33 cellular contexts compared by ENCODE assay signal in the genomic region with DNA sequence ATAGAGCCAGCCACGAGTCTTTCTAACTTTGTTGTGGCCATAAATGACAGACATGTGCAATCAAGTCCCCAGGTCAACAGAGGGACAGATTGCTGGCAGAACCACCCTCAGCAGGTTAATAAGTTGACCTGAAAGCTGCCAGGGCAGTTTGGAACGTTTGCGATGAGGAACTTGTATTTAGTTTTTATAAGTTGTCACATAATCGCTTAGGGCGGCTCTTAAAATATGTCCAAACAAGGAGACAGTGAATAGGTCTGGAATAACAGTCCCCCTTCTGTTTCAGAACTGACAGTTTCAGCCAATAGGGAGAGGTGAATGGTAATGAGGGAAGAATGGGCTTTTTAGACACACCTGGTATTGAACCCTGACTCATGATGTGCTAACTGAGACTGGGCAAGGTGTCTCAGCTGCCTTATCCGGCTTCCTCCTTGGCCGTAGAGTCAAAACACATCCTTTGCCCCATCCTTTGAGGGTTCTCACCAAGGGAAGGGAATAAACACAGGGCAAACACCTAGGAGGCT. TPM values are rescaled to one million over a fixed set of nuclear protein-coding genes. Genes with fewer than 3 reads are reported as not detected.
DNase-seq lines count a peak whose midpoint lies in the region; ATAC-seq, FAIRE-seq and TF ChIP-seq lines count a peak whose summit lies in the region.
"Had no signal": no experiment of that assay in that cellular context is flagged by ENCODE, and none has a peak within 500 bp of the region (broad histone marks: within the 10 kb centered on the region; RNA-seq: fewer than 3 reads in every experiment).

No MANE protein-coding gene starts in this region.

- H3K36me3 ChIP-seq in esophagus muscularis mucosa: no peaks in the 10 kb centered on the region
- no peaks in the 10 kb centered on the region for H3K36me3 ChIP-seq in HepG2 (replicated peaks in 1 of 2; ENCODE audit: control insufficient read depth in 1 of 2, insufficient read depth in 2 of 2, low read length in 2 of 2)
- H3K36me3 ChIP-seq: ascending aorta, tibial nerve had no signal

- no peak overlapping the region for H2BK12ac ChIP-seq in H9 (ENCODE audit: insufficient read length, low read depth, low read length)

- no peak for FAIRE-seq in HepG2 (lab: Jason Lieb, UNC)
- FAIRE-seq: A549, GM12878, TTC549 had no signal

- POLR2A ChIA-PET in MCF 10A (lab: Yijun Ruan, JAX): interaction anchor here (0.7 kb wide), 1 partner anchor 15 kb away, joined by 3 read pairs; no protein-coding TSS in a partner anchor
- POLR2A ChIA-PET in HepG2 (lab: Yijun Ruan, JAX): no interaction called here

- no peak overlapping the region for H3K4ac ChIP-seq in H9 (ENCODE audit: low read depth, low read length)

- H2BK5ac ChIP-seq in H9 (ENCODE audit: insufficient read length, low read length): no peak overlapping the region

- no peak overlapping the region for H3K27ac ChIP-seq in H9 (ENCODE audit: insufficient read length, low read depth, low read length)
- no peak overlapping the region for H3K27ac ChIP-seq in esophagus muscularis mucosa (replicated peaks in 1 of 4)
- no peak overlapping the region for H3K27ac ChIP-seq in HepG2 (ENCODE audit: extremely low read length, insufficient read depth, low read length)
- H3K27ac ChIP-seq: A549, ascending aorta, SK-N-MC, tibial nerve had no signal

- intact Hi-C loops in MCF 10A (cut with micrococcal nuclease): loop anchor here (10.0 kb wide), 1 partner anchor 405 kb away; no protein-coding TSS in a partner anchor
- intact Hi-C loops in esophagus muscularis mucosa (cut with DNase I): loop anchor here (10.0 kb wide), 1 partner anchor 595 kb away; no protein-coding TSS in a partner anchor
- intact Hi-C loops in HepG2 (cut with micrococcal nuclease; ENCODE audit: unreplicated experiment): loop anchor here (10.0 kb wide), 2 partner anchors 115 to 405 kb away; no protein-coding TSS in a partner anchor

- H2BK20ac ChIP-seq in H9 (ENCODE audit: low read depth, low read length, poor library complexity, severe bottlenecking): no peak overlapping the region

- H2AK5ac ChIP-seq in H9 (ENCODE audit: insufficient read length, low read length): no peak overlapping the region

- H3K23me2 ChIP-seq in H9 (ENCODE audit: insufficient read length, low read depth, low read length, poor library complexity, severe bottlenecking): no peaks in the 10 kb centered on the region

- H4K20me1 ChIP-seq in H9 (ENCODE audit: control insufficient read depth, insufficient read depth, insufficient read length): no peaks in the 10 kb centered on the region
- no peaks in the 10 kb centered on the region for H4K20me1 ChIP-seq in HepG2 (ENCODE audit: insufficient read depth, low read length)

- H3K36me3 Mint-ChIP-seq in H9 (ENCODE audit: insufficient read depth in 1 of 3, low read depth in 3 of 3) (no peaks in the 10 kb centered on the region; a peak in 2 of 7 replicates), MCF 10A (ENCODE audit: insufficient read depth, unreplicated experiment) (no peaks in the 10 kb centered on the region), osteocyte (ENCODE audit: unreplicated experiment) (no peaks in the 10 kb centered on the region)
- no peaks in the 10 kb centered on the region for H3K36me3 Mint-ChIP-seq in activated T-helper 17 cell treated with anti-CD3 and anti-CD28 coated beads, Interleukin-2, amount 50 U/mL, for 72 hours (ENCODE audit: low read depth)
- H3K36me3 Mint-ChIP-seq: activated naive CD8-positive, alpha-beta T cell had no signal

- peaks cover 37 to 40% of the 10 kb centered on the region in 2 experiments for H3K4me1 Mint-ChIP-seq in H9
- peaks cover 32% of the 10 kb centered on the region for H3K4me1 Mint-ChIP-seq in MCF 10A (ENCODE audit: insufficient read depth, unreplicated experiment)
- H3K4me1 Mint-ChIP-seq in osteocyte (ENCODE audit: unreplicated experiment): peaks cover 54% of the 10 kb centered on the region
- H3K4me1 Mint-ChIP-seq in activated T-helper 17 cell treated with anti-CD3 and anti-CD28 coated beads, Interleukin-2, amount 50 U/mL, for 72 hours: no peaks in the 10 kb centered on the region
- H3K4me1 Mint-ChIP-seq: central memory CD8-positive, alpha-beta T cell had no signal

- WGBS in H9 (ENCODE audit: extremely low coverage, insufficient read length, low lambda C conversion rate): no CpG with 5 or more reads among the region's 7 CpGs
- WGBS in esophagus muscularis mucosa: 88% methylated on average over 7 of the region's 7 CpGs
- WGBS in HepG2 (ENCODE audit: low lambda C conversion rate): 13% methylated on average over 7 of the region's 7 CpGs

- no peak overlapping the region for H3K14ac ChIP-seq in H9 (ENCODE audit: insufficient read depth, low read length)

- no peak for TF ChIP-seq POLR2A in esophagus muscularis mucosa (IDR thresholded peaks at IDR 0.05; ENCODE audit: low read depth)
- no peak for TF ChIP-seq POLR2A in HepG2 (IDR thresholded peaks at IDR 0.05; ENCODE audit: insufficient read depth in 1 of 2, low read depth in 2 of 2, low read length in 2 of 2)

- H3K27me3 Mint-ChIP-seq in H9 (ENCODE audit: low read depth) (peaks cover 3% of the 10 kb centered on the region), MCF 10A (ENCODE audit: insufficient read depth, unreplicated experiment) (no peaks in the 10 kb centered on the region), osteocyte (ENCODE audit: unreplicated experiment) (no peaks in the 10 kb centered on the region)
- H3K27me3 Mint-ChIP-seq in activated T-helper 17 cell treated with anti-CD3 and anti-CD28 coated beads, Interleukin-2, amount 50 U/mL, for 72 hours: peaks cover 19% of the 10 kb centered on the region

- ATAC-seq in HG03521 (IDR thresholded peaks at IDR 0.05; ENCODE audit: unreplicated experiment) (no peak), HG03280 (IDR thresholded peaks at IDR 0.05; ENCODE audit: unreplicated experiment) (no peak), HepG2 (no peak)
- ATAC-seq in activated T-helper 17 cell treated with anti-CD3 and anti-CD28 coated beads, Interleukin-2, amount 50 U/mL, for 72 hours (replicated peaks): no peak
- ATAC-seq: A549; activated CD8-positive, alpha-beta T cell treated with anti-CD3 and anti-CD28 coated beads for 36 hours; GM12878 had no signal

- H4K5ac ChIP-seq in H9 (ENCODE audit: insufficient read length, low read depth, low read length): no peak overlapping the region

- BruUV-seq in MCF 10A (replicated peaks; lab: Mats Ljungman, UMichigan) (no TSS peak), HepG2 (replicated peaks; lab: Mats Ljungman, UMichigan) (no TSS peak)

- H3K4me2 ChIP-seq in H9 (ENCODE audit: insufficient read depth, insufficient read length, low read length): no peak overlapping the region
- H3K4me2 ChIP-seq in HepG2 (ENCODE audit: low read depth, low read length): no peak overlapping the region
- H3K4me2 ChIP-seq: A549, smooth muscle cell had no signal

- H3K27me3 ChIP-seq in H9 (ENCODE audit: insufficient read depth, low read length) (no peaks in the 10 kb centered on the region), esophagus muscularis mucosa (peaks cover 0 to 39% (median 0%) of the 10 kb centered on the region in 4 donors), HepG2 (ENCODE audit: control insufficient read depth in 1 of 2, insufficient read depth in 2 of 2, low read length in 2 of 2) (peaks cover 2 to 22% of the 10 kb centered on the region in 2 experiments; a peak in 3 of 5 replicates)
- H3K27me3 ChIP-seq: ascending aorta had no signal

- no peak for TF ChIP-seq CTCF in H9 (conservative IDR thresholded peaks at IDR 0.05)
- TF ChIP-seq CTCF in MCF 10A (IDR thresholded peaks at IDR 0.05; ENCODE audit: unreplicated experiment): no peak
- TF ChIP-seq CTCF in esophagus muscularis mucosa (IDR thresholded peaks at IDR 0.05): no peak
- TF ChIP-seq CTCF in osteocyte (IDR thresholded peaks at IDR 0.05): no peak
- no peak for TF ChIP-seq CTCF in HepG2 (CRISPR knock-in tag; IDR thresholded peaks at IDR 0.05)

- H4K8ac ChIP-seq in H9 (replicated peaks; ENCODE audit: insufficient read length, low read depth, low read length): no peak overlapping the region

- H3K56ac ChIP-seq in H9 (ENCODE audit: insufficient read length, low read depth, low read length): no peak overlapping the region

- H3K9ac ChIP-seq in H9 (ENCODE audit: extremely low read depth, insufficient read length, low read length) (no peak overlapping the region), HepG2 (ENCODE audit: insufficient read depth, low read depth, low read length) (no peak overlapping the region)

- H3K9me3 Mint-ChIP-seq in H9: peaks cover 0 to 4% of the 10 kb centered on the region in 2 experiments; a peak in 2 of 5 replicates
- peaks cover 8% of the 10 kb centered on the region for H3K9me3 Mint-ChIP-seq in MCF 10A (ENCODE audit: unreplicated experiment)
- H3K9me3 Mint-ChIP-seq in osteocyte (ENCODE audit: unreplicated experiment): no peaks in the 10 kb centered on the region
- H3K9me3 Mint-ChIP-seq in activated T-helper 17 cell treated with anti-CD3 and anti-CD28 coated beads, Interleukin-2, amount 50 U/mL, for 72 hours: no peaks in the 10 kb centered on the region
- H3K9me3 Mint-ChIP-seq: activated CD8-positive, alpha-beta T cell treated with anti-CD3 and anti-CD28 coated beads for 36 hours; CD4-positive, alpha-beta T cell; central memory CD8-positive, alpha-beta T cell had no signal

- TF ChIP-seq RAD21 in HepG2 (CRISPR knock-in tag; IDR thresholded peaks at IDR 0.05): no peak

- no peak overlapping the region for H2BK120ac ChIP-seq in H9 (ENCODE audit: low read depth, low read length, poor library complexity, severe bottlenecking)

- H3K4me3 ChIP-seq in esophagus muscularis mucosa: no peak overlapping the region
- H3K4me3 ChIP-seq in HepG2 (replicated peaks in 1 of 3; ENCODE audit: insufficient read depth in 1 of 3, low read depth in 2 of 3, low read length in 3 of 3): no peak overlapping the region
- H3K4me3 ChIP-seq: A549, ascending aorta, GM12878, SK-N-MC, smooth muscle cell, tibial nerve had no signal

- CTCF ChIA-PET in MCF 10A (lab: Yijun Ruan, JAX) (interaction anchor here (0.8 to 16.7 kb wide), 6 partner anchors 10 to 119 kb away, joined by 3 to 992 read pairs (median 4); a partner anchor contains a TSS), HepG2 (lab: Yijun Ruan, JAX; ENCODE audit: low intra/inter-chr PET ratio, low total read pairs) (no interaction called here)

- peak; percentile 12 for DNase-seq in H9
- DNase-seq in MCF 10A (ENCODE audit: unreplicated experiment): peak; percentile 44
- peak; percentile 50 for DNase-seq in esophagus muscularis mucosa (ENCODE audit: extremely low spot score)
- DNase-seq in osteocyte (ENCODE audit: extremely low spot score, unreplicated experiment): peak; percentile 30
- DNase-seq in HepG2 (ENCODE audit: low spot score): no peak
- DNase-seq: activated CD4-positive, CD25-positive, alpha-beta regulatory T cell treated with anti-CD3 and anti-CD28 coated beads, Interleukin-2, amount 50 U/mL, for 72 hours; activated CD8-positive, alpha-beta T cell treated with anti-CD3 and anti-CD28 coated beads for 36 hours; AML-193; CD4-positive, alpha-beta T cell; dermis blood vessel endothelial cell; EL; GOT3; kidney glomerular epithelial cell; NCI-H1105 treated with DMSO at 0.1 percent for 48 hours; NCI-H2081; NCI-H2227 treated with DMSO at 0.1 percent for 48 hours; retina; stimulated activated CD4-positive, alpha-beta T cell treated with anti-CD3 and anti-CD28 coated beads, Interleukin-1b, Interleukin-23, amount 100 ng/mL, for 48 hours had no signal

- H4K91ac ChIP-seq in H9 (ENCODE audit: insufficient read length, low read depth, low read length): no peak overlapping the region

- no peak for TF ChIP-seq EP300 in esophagus muscularis mucosa (IDR thresholded peaks at IDR 0.05)
- no peak for TF ChIP-seq EP300 in HepG2 (IDR thresholded peaks at IDR 0.05; ENCODE audit: low read depth in 2 of 2, low read length in 2 of 2)
- no peak for TF ChIP-seq EP300 in HepG2 (CRISPR knock-in tag; IDR thresholded peaks at IDR 0.05; ENCODE audit: borderline replicate concordance)

- H3K9me3 ChIP-seq in H9 (ENCODE audit: control insufficient read depth, low read depth, low read length) (no peaks in the 10 kb centered on the region), esophagus muscularis mucosa (no peaks in the 10 kb centered on the region), HepG2 (ENCODE audit: low read length) (no peaks in the 10 kb centered on the region)
- H3K9me3 ChIP-seq: A549, ascending aorta, tibial nerve had no signal

- in situ Hi-C loops in HepG2 (cut with HindIII; ENCODE audit: extremely low pct_ligation_motif_present, low pct_unique_long_range_greater_than_20kb): loop anchor here (10.0 kb wide), 1 partner anchor 595 kb away; no protein-coding TSS in a partner anchor

- H3K27ac Mint-ChIP-seq in H9 (no peak overlapping the region), MCF 10A (ENCODE audit: low read depth, unreplicated experiment) (no peak overlapping the region), osteocyte (ENCODE audit: unreplicated experiment) (no peak overlapping the region)
- no peak overlapping the region for H3K27ac Mint-ChIP-seq in activated T-helper 17 cell treated with anti-CD3 and anti-CD28 coated beads, Interleukin-2, amount 50 U/mL, for 72 hours
- H3K27ac Mint-ChIP-seq: activated CD8-positive, alpha-beta T cell treated with anti-CD3 and anti-CD28 coated beads for 36 hours; activated naive CD8-positive, alpha-beta T cell; CD4-positive, alpha-beta T cell had no signal

- H2AFZ ChIP-seq in H9 (ENCODE audit: low read length): no peak overlapping the region
- H2AFZ ChIP-seq in HepG2 (ENCODE audit: low read length): no peak overlapping the region

- no peak overlapping the region for H2BK15ac ChIP-seq in H9 (ENCODE audit: low read depth, low read length)

- H3K4me1 ChIP-seq in H9 (ENCODE audit: insufficient read depth, low read length) (peaks cover 4% of the 10 kb centered on the region; the same call in 1 of the 2 replicates), esophagus muscularis mucosa (peaks cover 21 to 54% (median 27%) of the 10 kb centered on the region in 4 donors), HepG2 (ENCODE audit: insufficient read depth, low read length) (no peaks in the 10 kb centered on the region)
- H3K4me1 ChIP-seq: ascending aorta had no signal

- no peak overlapping the region for H3T11ph ChIP-seq in H9 (ENCODE audit: low read length)

- H3K4me3 Mint-ChIP-seq in H9: no peak overlapping the region
- H3K4me3 Mint-ChIP-seq in MCF 10A (ENCODE audit: unreplicated experiment): no peak overlapping the region
- H3K4me3 Mint-ChIP-seq in osteocyte (ENCODE audit: unreplicated experiment): no peak overlapping the region
- no peak overlapping the region for H3K4me3 Mint-ChIP-seq in activated T-helper 17 cell treated with anti-CD3 and anti-CD28 coated beads, Interleukin-2, amount 50 U/mL, for 72 hours
- H3K4me3 Mint-ChIP-seq: activated CD8-positive, alpha-beta T cell treated with anti-CD3 and anti-CD28 coated beads for 36 hours; activated naive CD8-positive, alpha-beta T cell; CD4-positive, alpha-beta T cell; central memory CD8-positive, alpha-beta T cell had no signal

- H3K79me1 ChIP-seq in H9 (ENCODE audit: insufficient read depth, low read depth, low read length, poor library complexity, severe bottlenecking): no peaks in the 10 kb centered on the region

- H3K79me2 ChIP-seq in H9 (ENCODE audit: insufficient read depth, low read length) (no peaks in the 10 kb centered on the region), HepG2 (ENCODE audit: insufficient read depth, low read length) (no peaks in the 10 kb centered on the region)

- no peak overlapping the region for H3K23ac ChIP-seq in H9 (ENCODE audit: insufficient read length, low read depth, low read length)

- no peak overlapping the region for H3K18ac ChIP-seq in H9 (ENCODE audit: insufficient read length, low read depth, low read length)

RNA-seq across cellular contexts. Expression of a gene that starts 33.6 kb away (rescaled TPM):
- total RNA-seq in H9 (2021): 1.5 TPM in 2 replicates
- total RNA-seq in MCF 10A (2022): not detected in 2 replicates
- total RNA-seq in esophagus muscularis mucosa: under 1 TPM in 1 of 4 donors, not detected in 3; 0.42 TPM
- not detected in 2 replicates for total RNA-seq in osteocyte
- total RNA-seq in activated T-helper 17 cell treated with anti-CD3 and anti-CD28 coated beads, Interleukin-2, amount 50 U/mL, for 72 hours: not detected
- total RNA-seq in HepG2 (2016; rRNA removed; fragmentation: Illumina TruSeq; extraction: Trizol): not detected in 2 replicates
- total RNA-seq in HepG2 (2016; cell fraction: cytosol; rRNA removed; fragmentation: Illumina TruSeq; extraction: Trizol; ENCODE audit: low read depth): not detected in 2 replicates
- total RNA-seq in HepG2 (2016; cell fraction: insoluble cytoplasmic fraction; rRNA removed; fragmentation: Illumina TruSeq; extraction: Trizol): not detected in 2 replicates
- total RNA-seq in HepG2 (2016; cell fraction: membrane; rRNA removed; fragmentation: Illumina TruSeq; extraction: Trizol): not detected in 2 replicates
- not detected in 2 replicates for total RNA-seq in HepG2 (2016; cell fraction: nucleus; rRNA removed; fragmentation: Illumina TruSeq; extraction: Trizol)
- not detected in 2 replicates for polyA plus RNA-seq in HepG2 (2011; rRNA removed)
- not detected in 2 replicates for polyA plus RNA-seq in HepG2 (2011; cell fraction: cytosol; rRNA removed)
- polyA plus RNA-seq in HepG2 (2011; cell fraction: nucleus; rRNA removed): not detected in 2 replicates
- polyA plus RNA-seq in HepG2 (2012): not detected in 2 replicates
- polyA plus RNA-seq in HepG2 (2016; cell fraction: cytosol; fragmentation: Illumina TruSeq; extraction: Trizol; ENCODE audit: low read depth): not detected in 2 replicates
- not detected in 2 replicates for polyA plus RNA-seq in HepG2 (2016; cell fraction: insoluble cytoplasmic fraction; fragmentation: Illumina TruSeq; extraction: Trizol; ENCODE audit: low read depth)
- not detected in 2 replicates for polyA plus RNA-seq in HepG2 (2016; cell fraction: membrane; fragmentation: Illumina TruSeq; extraction: Trizol; ENCODE audit: low read depth)
- polyA plus RNA-seq in HepG2 (2016; cell fraction: nucleus; fragmentation: Illumina TruSeq; extraction: Trizol; ENCODE audit: insufficient read depth, low read depth): not detected in 2 replicates
- polyA minus RNA-seq in HepG2 (2011; rRNA and poly(A)+ RNA removed; ENCODE audit: low replicate concordance): not detected in 2 replicates
- not detected in 2 replicates for polyA minus RNA-seq in HepG2 (2011; cell fraction: cytosol; rRNA and poly(A)+ RNA removed)
- not detected in 2 replicates for polyA minus RNA-seq in HepG2 (2011; cell fraction: nucleus; rRNA and poly(A)+ RNA removed)
- total RNA-seq: activated CD8-positive, alpha-beta T cell treated with anti-CD3 and anti-CD28 coated beads for 36 hours; CD4-positive, alpha-beta T cell; GM12878; M059J; myocyte; T-helper 1 cell treated with Interleukin-12 subunit alpha and Interleukin-12 subunit beta and Interleukin-4 antibody, amounts not matched to agents 30 ng/mL and 1 ng/mL, for 36 hours had no signal
- polyA plus RNA-seq: A549 had no signal
